In the genomic region with DNA sequence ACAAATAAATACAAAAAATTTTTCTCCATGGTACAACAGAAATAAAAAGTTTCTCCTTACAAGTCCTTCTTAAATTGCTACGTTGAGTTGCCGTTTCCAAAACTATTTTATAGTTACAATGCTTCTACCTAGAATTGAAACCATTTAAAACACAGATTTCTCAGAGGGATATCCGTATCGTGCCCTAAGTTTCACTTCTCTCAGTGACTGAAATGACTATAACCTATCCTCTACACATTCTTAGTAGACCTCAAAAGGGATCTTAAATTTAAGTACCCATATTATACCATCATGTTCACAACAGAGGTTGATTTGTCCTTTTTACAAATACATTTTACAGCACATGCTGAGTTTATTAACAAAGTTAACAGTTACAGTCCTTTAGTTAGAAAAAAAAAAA, we compare ENCODE assay signal across 14 cellular contexts. TPM values are rescaled to one million over a fixed set of nuclear protein-coding genes. Genes with fewer than 3 reads are reported as not detected.
A peak's percentile ranks its signal among the peaks of the same experiment; 100 is the strongest.
DNase-seq lines count a peak whose midpoint lies in the region; ATAC-seq and TF ChIP-seq lines count a peak whose summit lies in the region.
"Had no signal": no experiment of that assay in that cellular context is flagged by ENCODE, and none has a peak within 500 bp of the region (broad histone marks: within the 10 kb centered on the region; RNA-seq: fewer than 3 reads in every experiment).

No MANE protein-coding gene starts in this region.

- TF ChIP-seq CTCF in MCF 10A (IDR thresholded peaks at IDR 0.05; ENCODE audit: unreplicated experiment) (no peak), breast epithelium (IDR thresholded peaks at IDR 0.05) (no peak)

- no peaks in the 10 kb centered on the region for H3K4me1 Mint-ChIP-seq in MCF 10A (ENCODE audit: insufficient read depth, unreplicated experiment)

- H3K4me1 ChIP-seq in breast epithelium = no peaks in the 10 kb centered on the region
- H3K4me1 ChIP-seq: left lung, psoas muscle, uterus had no signal

- no peaks in the 10 kb centered on the region for H3K27me3 Mint-ChIP-seq in MCF 10A (ENCODE audit: insufficient read depth, unreplicated experiment)

- peak; percentile 86 for ATAC-seq in GM21825 (IDR thresholded peaks at IDR 0.05; ENCODE audit: unreplicated experiment)
- ATAC-seq in HG03354 (IDR thresholded peaks at IDR 0.05; ENCODE audit: poor library complexity, severe bottlenecking, unreplicated experiment) = peak; percentile 97
- ATAC-seq: left lung, psoas muscle had no signal

- TF ChIP-seq POLR2A in breast epithelium (IDR thresholded peaks at IDR 0.05) = no peak

- BruUV-seq in MCF 10A (replicated peaks; lab: Mats Ljungman, UMichigan) = no TSS peak

- no peak overlapping the region for H3K27ac ChIP-seq in breast epithelium
- H3K27ac ChIP-seq: cardiac muscle cell, left lung, psoas muscle, uterus had no signal

- POLR2A ChIA-PET in MCF 10A (lab: Yijun Ruan, JAX) = interaction anchor here (0.6 kb wide), 1 partner anchor 420 kb away, joined by 3 read pairs; no protein-coding TSS in a partner anchor

- H3K36me3 Mint-ChIP-seq in MCF 10A (ENCODE audit: insufficient read depth, unreplicated experiment) = peaks cover 32% of the 10 kb centered on the region

- no peak overlapping the region for H3K4me3 Mint-ChIP-seq in MCF 10A (ENCODE audit: unreplicated experiment)

- no peak overlapping the region for H3K4me3 ChIP-seq in breast epithelium
- H3K4me3 ChIP-seq: cardiac muscle cell, left lung, psoas muscle, uterus had no signal

- H3K27me3 ChIP-seq in breast epithelium = no peaks in the 10 kb centered on the region
- H3K27me3 ChIP-seq: cardiac muscle cell, left lung, uterus had no signal

- DNase-seq in MCF 10A (ENCODE audit: unreplicated experiment) = no peak
- DNase-seq in breast epithelium (ENCODE audit: low spot score in 2 of 2) = no peak
- DNase-seq in NCI-H748 treated with DMSO at 0.1 percent for 48 hours (lab: John Stamatoyannopoulos, UW) = no peak
- no peak for DNase-seq in activated gamma-delta T cell treated with Interleukin-2 at 50 U/mL for 16 hours
- no peak for DNase-seq in DMS153 (lab: John Stamatoyannopoulos, UW)
- DNase-seq in SKM-1 (lab: John Stamatoyannopoulos, UW; ENCODE audit: unreplicated experiment) = no peak
- DNase-seq: left lung, psoas muscle, uterus had no signal

- no peaks in the 10 kb centered on the region for H3K9me3 ChIP-seq in breast epithelium
- H3K9me3 ChIP-seq: left lung, psoas muscle, uterus had no signal

- no peaks in the 10 kb centered on the region for H3K9me3 Mint-ChIP-seq in MCF 10A (ENCODE audit: unreplicated experiment)

- intact Hi-C loops in MCF 10A (cut with micrococcal nuclease) = no loop called here
- intact Hi-C loops in breast epithelium (cut with DNase I; ENCODE audit: low total_unique reads) = no loop called here

- H3K36me3 ChIP-seq in breast epithelium = no peaks in the 10 kb centered on the region
- H3K36me3 ChIP-seq: uterus had no signal

- peak overlapping the region; percentile 38 for H3K27ac Mint-ChIP-seq in MCF 10A (ENCODE audit: low read depth, unreplicated experiment)

- CTCF ChIA-PET in MCF 10A (lab: Yijun Ruan, JAX) = interaction anchor here (0.6 to 1.3 kb wide), 2 partner anchors 58 to 944 kb away, joined by 3 to 4 read pairs; a partner anchor contains a TSS

RNA-seq across cellular contexts. Expression of a gene that starts 44.1 kb away (rescaled TPM):
- total RNA-seq in MCF 10A (2022) = 15.8 and 17.2 TPM in 2 replicates
- total RNA-seq in breast epithelium = 10 to 100 TPM; 15.5 to 38.5 (median 30.2) TPM

RNA-seq across cellular contexts. Expression of a gene that starts 51.7 kb away (rescaled TPM):
- total RNA-seq in MCF 10A (2022) (not detected in 2 replicates), breast epithelium (not detected)
- total RNA-seq: cardiac muscle cell, HT1080, left lung, psoas muscle, SK-MEL-5, uterus had no signal

RNA-seq across cellular contexts. Expression of a gene that starts 57.8 kb away (rescaled TPM):
- total RNA-seq in MCF 10A (2022) (14.7 and 14.9 TPM in 2 replicates), breast epithelium (10 to 100 TPM; 11.5 to 20.8 (median 18.7) TPM)
